In the genomic region with DNA sequence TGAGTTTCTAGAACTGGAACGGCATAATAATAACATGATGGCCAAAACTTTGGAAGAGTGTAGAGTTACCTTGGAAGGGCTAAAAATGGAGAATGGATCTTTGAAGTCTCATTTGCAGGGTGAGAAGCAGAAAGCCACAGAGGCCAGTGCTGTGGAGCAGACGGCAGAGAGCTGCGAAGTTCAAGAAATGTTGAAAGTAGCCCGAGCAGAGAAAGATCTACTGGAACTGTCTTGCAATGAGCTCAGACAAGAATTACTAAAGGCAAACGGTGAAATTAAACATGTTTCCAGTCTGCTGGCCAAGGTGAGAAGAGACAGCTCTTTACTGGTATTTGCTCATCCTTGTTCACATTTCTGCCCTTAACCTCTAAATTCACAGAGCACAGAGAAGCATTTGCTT, we compare ENCODE assay signal across 2 cellular contexts.
TF ChIP-seq lines count a peak whose summit lies in the region.

No MANE protein-coding gene starts in this region.

TF ChIP-seq in A549, 52 proteins besides CTCF, POLR2A, EP300 and RAD21 (continued from another document):
- TF ChIP-seq HDAC2 (IDR thresholded peaks at IDR 0.05) = no peak
- no peak for TF ChIP-seq EHF (CRISPR knock-in tag; IDR thresholded peaks at IDR 0.05)
- no peak for TF ChIP-seq ZNF302 (CRISPR knock-in tag; IDR thresholded peaks at IDR 0.05)
- TF ChIP-seq HOXA7 (CRISPR knock-in tag; IDR thresholded peaks at IDR 0.05) = no peak
- TF ChIP-seq JUN (IDR thresholded peaks at IDR 0.05) = no peak
- no peak for TF ChIP-seq BHLHE40 (IDR thresholded peaks at IDR 0.05; ENCODE audit: low read depth, low read length)
- no peak for TF ChIP-seq ZC3H11A (IDR thresholded peaks at IDR 0.05)
- TF ChIP-seq HOXB5 (CRISPR knock-in tag; IDR thresholded peaks at IDR 0.05) = no peak

TF ChIP-seq in K562, 482 proteins besides CTCF, POLR2A, EP300 and RAD21 (continued from another document):
- TF ChIP-seq, protein P1, sequence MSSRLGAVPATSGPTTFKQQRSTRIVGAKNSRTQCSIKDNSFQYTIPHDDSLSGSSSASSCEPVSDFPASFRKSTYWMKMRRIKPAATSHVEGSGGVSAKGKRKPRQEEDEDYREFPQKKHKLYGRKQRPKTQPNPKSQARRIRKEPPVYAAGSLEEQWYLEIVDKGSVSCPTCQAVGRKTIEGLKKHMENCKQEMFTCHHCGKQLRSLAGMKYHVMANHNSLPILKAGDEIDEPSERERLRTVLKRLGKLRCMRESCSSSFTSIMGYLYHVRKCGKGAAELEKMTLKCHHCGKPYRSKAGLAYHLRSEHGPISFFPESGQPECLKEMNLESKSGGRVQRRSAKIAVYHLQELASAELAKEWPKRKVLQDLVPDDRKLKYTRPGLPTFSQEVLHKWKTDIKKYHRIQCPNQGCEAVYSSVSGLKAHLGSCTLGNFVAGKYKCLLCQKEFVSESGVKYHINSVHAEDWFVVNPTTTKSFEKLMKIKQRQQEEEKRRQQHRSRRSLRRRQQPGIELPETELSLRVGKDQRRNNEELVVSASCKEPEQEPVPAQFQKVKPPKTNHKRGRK (tag; IDR thresholded peaks at IDR 0.05) = no peak
- no peak for TF ChIP-seq ZNF232 (CRISPR knock-in tag; IDR thresholded peaks at IDR 0.05)
- TF ChIP-seq, protein P2, sequence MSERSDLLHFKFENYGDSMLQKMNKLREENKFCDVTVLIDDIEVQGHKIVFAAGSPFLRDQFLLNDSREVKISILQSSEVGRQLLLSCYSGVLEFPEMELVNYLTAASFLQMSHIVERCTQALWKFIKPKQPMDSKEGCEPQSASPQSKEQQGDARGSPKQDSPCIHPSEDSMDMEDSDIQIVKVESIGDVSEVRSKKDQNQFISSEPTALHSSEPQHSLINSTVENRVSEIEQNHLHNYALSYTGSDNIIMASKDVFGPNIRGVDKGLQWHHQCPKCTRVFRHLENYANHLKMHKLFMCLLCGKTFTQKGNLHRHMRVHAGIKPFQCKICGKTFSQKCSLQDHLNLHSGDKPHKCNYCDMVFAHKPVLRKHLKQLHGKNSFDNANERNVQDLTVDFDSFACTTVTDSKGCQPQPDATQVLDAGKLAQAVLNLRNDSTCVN (CRISPR knock-in tag; IDR thresholded peaks at IDR 0.05) = no peak
